Comparison of ENCODE assay signal across 10 cellular contexts in genomic region chr3:141305436-141305835, GRCh38.
A peak's percentile ranks its signal among the peaks of the same experiment; 100 is the strongest.
DNase-seq lines count a peak whose midpoint lies in the region; ATAC-seq, FAIRE-seq and TF ChIP-seq lines count a peak whose summit lies in the region.
"Had no signal": no experiment of that assay in that cellular context is flagged by ENCODE, and none has a peak within 500 bp of the region (broad histone marks: within the 10 kb centered on the region; RNA-seq: fewer than 3 reads in every experiment).

No MANE protein-coding gene starts in this region.

- ATAC-seq in HepG2 (peak; percentile 60), right lobe of liver (no peak), esophagus mucosa (peak; percentile 7), lower lobe of right lung (no peak)

- no TSS peak for BruUV-seq in HepG2 (replicated peaks; lab: Mats Ljungman, UMichigan)

- in situ Hi-C loops in HepG2 (cut with HindIII; ENCODE audit: extremely low pct_ligation_motif_present, low pct_unique_long_range_greater_than_20kb) = loop anchor here (5.0 to 10.0 kb wide), 2 partner anchors 152 to 259 kb away; no protein-coding TSS in a partner anchor

- H2AFZ ChIP-seq in HepG2 (ENCODE audit: low read length) = no peak overlapping the region

- no peak overlapping the region for H3K4me2 ChIP-seq in HepG2 (ENCODE audit: low read depth, low read length)

- no peak overlapping the region for H3K9ac ChIP-seq in HepG2 (ENCODE audit: insufficient read depth, low read depth, low read length)

- H3K36me3 ChIP-seq in HepG2 (replicated peaks in 1 of 2; ENCODE audit: control insufficient read depth in 1 of 2, insufficient read depth in 2 of 2, low read length in 2 of 2) = no peaks in the 10 kb centered on the region
- H3K36me3 ChIP-seq in right lobe of liver = no peaks in the 10 kb centered on the region
- no peaks in the 10 kb centered on the region for H3K36me3 ChIP-seq in lower lobe of right lung

- H3K27ac ChIP-seq in HepG2 (ENCODE audit: extremely low read length, insufficient read depth, low read length) (no peak overlapping the region), right lobe of liver (no peak overlapping the region), lower lobe of right lung (no peak overlapping the region)

- CTCF ChIA-PET in HepG2 (lab: Yijun Ruan, JAX; ENCODE audit: low intra/inter-chr PET ratio, low total read pairs) = interaction anchor here (0.6 kb wide), 1 partner anchor 343 kb away, joined by 3 read pairs; no protein-coding TSS in a partner anchor

- H3K27ac Mint-ChIP-seq in type B pancreatic cell = no peak overlapping the region

- no peaks in the 10 kb centered on the region for H4K20me1 ChIP-seq in HepG2 (ENCODE audit: insufficient read depth, low read length)

- no peak for TF ChIP-seq EP300 in HepG2 (IDR thresholded peaks at IDR 0.05; ENCODE audit: low read depth in 2 of 2, low read length in 2 of 2)
- no peak for TF ChIP-seq EP300 in HepG2 (CRISPR knock-in tag; IDR thresholded peaks at IDR 0.05; ENCODE audit: borderline replicate concordance)

- H3K4me1 ChIP-seq in HepG2 (ENCODE audit: insufficient read depth, low read length) (peaks cover 12% of the 10 kb centered on the region), right lobe of liver (peaks cover 0 to 2% (median 0%) of the 10 kb centered on the region in 4 donors), lower lobe of right lung (no peaks in the 10 kb centered on the region)

- H3K36me3 Mint-ChIP-seq in type B pancreatic cell = peaks cover 3% of the 10 kb centered on the region

- no peak for TF ChIP-seq RAD21 in HepG2 (CRISPR knock-in tag; IDR thresholded peaks at IDR 0.05)

- no peaks in the 10 kb centered on the region for H3K27me3 Mint-ChIP-seq in type B pancreatic cell

- no peak overlapping the region for H3K4me3 Mint-ChIP-seq in type B pancreatic cell

- TF ChIP-seq POLR2A in HepG2 (IDR thresholded peaks at IDR 0.05; ENCODE audit: insufficient read depth in 1 of 2, low read depth in 2 of 2, low read length in 2 of 2) (no peak), right lobe of liver (IDR thresholded peaks at IDR 0.05) (no peak)

- intact Hi-C loops in HepG2 (cut with micrococcal nuclease; ENCODE audit: unreplicated experiment) (loop anchor here (5.0 to 10.0 kb wide), 2 partner anchors 257 to 569 kb away; partner anchors contain the start of gene ATP1B3), right lobe of liver (cut with DNase I) (loop anchor here (5.0 to 10.0 kb wide), 2 partner anchors 149 to 152 kb away; no protein-coding TSS in a partner anchor), lower lobe of right lung (cut with DNase I) (no loop called here)

- DNase-seq in HepG2 (ENCODE audit: low spot score) = peak; percentile 24
- DNase-seq in right lobe of liver = no peak
- peak; percentile 36 for DNase-seq in NCI-H146 treated with DMSO at 0.1 percent for 48 hours (lab: John Stamatoyannopoulos, UW; ENCODE audit: unreplicated experiment)
- no peak for DNase-seq in type B pancreatic cell (ENCODE audit: extremely low spot score, unreplicated experiment)
- no peak for DNase-seq in lower lobe of right lung
- DNase-seq in stimulated activated CD8-positive, alpha-beta memory T cell treated with anti-CD3 and anti-CD28 coated beads, Interleukin-4, amount 100 ng/mL, for 48 hours = no peak
- DNase-seq in AG08396 (ENCODE audit: low spot score) = no peak

- H3K4me3 ChIP-seq in HepG2 (replicated peaks in 1 of 3; ENCODE audit: insufficient read depth in 1 of 3, low read depth in 2 of 3, low read length in 3 of 3) (no peak overlapping the region), right lobe of liver (no peak overlapping the region), lower lobe of right lung (no peak overlapping the region)

- H3K79me2 ChIP-seq in HepG2 (ENCODE audit: insufficient read depth, low read length) = no peaks in the 10 kb centered on the region

- no peak for FAIRE-seq in HepG2 (lab: Jason Lieb, UNC)
- FAIRE-seq: astrocyte, TTC549 had no signal

- H3K9me3 ChIP-seq in HepG2 (ENCODE audit: low read length) = no peaks in the 10 kb centered on the region
- no peaks in the 10 kb centered on the region for H3K9me3 ChIP-seq in right lobe of liver
- no peaks in the 10 kb centered on the region for H3K9me3 ChIP-seq in lower lobe of right lung

- peaks cover 2% of the 10 kb centered on the region for H3K4me1 Mint-ChIP-seq in type B pancreatic cell (ENCODE audit: unreplicated experiment)

- TF ChIP-seq CTCF in HepG2 (CRISPR knock-in tag; IDR thresholded peaks at IDR 0.05) (0 out of 2 replicates have a peak, but pooled peaks have one; percentile 5), right lobe of liver (IDR thresholded peaks at IDR 0.05) (no peak), type B pancreatic cell (conservative IDR thresholded peaks at IDR 0.05) (peak; percentile 18), lower lobe of right lung (IDR thresholded peaks at IDR 0.05) (no peak)

- H3K27me3 ChIP-seq in HepG2 (ENCODE audit: control insufficient read depth in 1 of 2, insufficient read depth in 2 of 2, low read length in 2 of 2) = no peaks in the 10 kb centered on the region
- H3K27me3 ChIP-seq in right lobe of liver = no peaks in the 10 kb centered on the region
- H3K27me3 ChIP-seq in lower lobe of right lung (ENCODE audit: low read depth) = no peaks in the 10 kb centered on the region

- POLR2A ChIA-PET in HepG2 (lab: Yijun Ruan, JAX) = no interaction called here

- H3K9me3 Mint-ChIP-seq in type B pancreatic cell = no peaks in the 10 kb centered on the region

TF ChIP-seq in HepG2, 621 proteins besides CTCF, POLR2A, EP300 and RAD21 (continues in another document):
- TF ChIP-seq PITX1 (CRISPR knock-in tag; IDR thresholded peaks at IDR 0.05) = no peak
- TF ChIP-seq ZNF574 (CRISPR knock-in tag; IDR thresholded peaks at IDR 0.05) = no peak
- no peak for TF ChIP-seq REXO4 (CRISPR knock-in tag; IDR thresholded peaks at IDR 0.05; ENCODE audit: borderline replicate concordance)
- no peak for TF ChIP-seq NR2F1 (CRISPR knock-in tag; IDR thresholded peaks at IDR 0.05)
- no peak for TF ChIP-seq MEIS2 (CRISPR knock-in tag; IDR thresholded peaks at IDR 0.05)
- TF ChIP-seq SALL1 (CRISPR knock-in tag; IDR thresholded peaks at IDR 0.05) = no peak
- no peak for TF ChIP-seq GABPB1 (CRISPR knock-in tag; IDR thresholded peaks at IDR 0.05)
- TF ChIP-seq TSC22D2 (CRISPR knock-in tag; IDR thresholded peaks at IDR 0.05; ENCODE audit: borderline replicate concordance) = no peak
- no peak for TF ChIP-seq SMARCE1 (IDR thresholded peaks at IDR 0.05; ENCODE audit: borderline replicate concordance)
- no peak for TF ChIP-seq NRL (CRISPR knock-in tag; IDR thresholded peaks at IDR 0.05; ENCODE audit: borderline replicate concordance)
- TF ChIP-seq BCL3 (CRISPR knock-in tag; IDR thresholded peaks at IDR 0.05) = no peak
- no peak for TF ChIP-seq NFYB (CRISPR knock-in tag; IDR thresholded peaks at IDR 0.05)
- no peak for TF ChIP-seq ZNF713 (CRISPR knock-in tag; IDR thresholded peaks at IDR 0.05)
- no peak for TF ChIP-seq ZNF383 (CRISPR knock-in tag; IDR thresholded peaks at IDR 0.05; ENCODE audit: borderline replicate concordance)
- no peak for TF ChIP-seq PAX8 (CRISPR knock-in tag; IDR thresholded peaks at IDR 0.05; ENCODE audit: borderline replicate concordance)
- TF ChIP-seq ZNF496 (CRISPR knock-in tag; IDR thresholded peaks at IDR 0.05; ENCODE audit: insufficient replicate concordance) = no peak
- no peak for TF ChIP-seq ZMYM2 (CRISPR knock-in tag; IDR thresholded peaks at IDR 0.05)
- TF ChIP-seq ZNF710 (CRISPR knock-in tag; IDR thresholded peaks at IDR 0.05; ENCODE audit: borderline replicate concordance) = no peak

Comparison
In these comparisons a context has a peak if more than half of its experiments do, and no peak if none do; other contexts are left out.
1. ATAC-seq: peak in HepG2 (single experiment) and esophagus mucosa (single experiment); none in right lobe of liver (0 of 4) and lower lobe of right lung (0 of 2).
2. DNase-seq: peak in HepG2 (single experiment) and NCI-H146 treated with DMSO at 0.1 percent for 48 hours (single experiment); none in right lobe of liver (0 of 3), type B pancreatic cell (single experiment), lower lobe of right lung (single experiment), stimulated activated CD8-positive, alpha-beta memory T cell treated with anti-CD3 and anti-CD28 coated beads, Interleukin-4, amount 100 ng/mL, for 48 hours (single experiment) and AG08396 (single experiment).
3. CTCF ChIP-seq: peak in HepG2 (single experiment) and type B pancreatic cell (single experiment); none in right lobe of liver (0 of 4) and lower lobe of right lung (single experiment).